In genomic region chr2:189673661-189674373, GRCh38 we compare ENCODE assay signal across 8 cellular contexts. TPM values are rescaled to one million over a fixed set of nuclear protein-coding genes. Genes with fewer than 3 reads are reported as not detected.
DNase-seq lines count a peak whose midpoint lies in the region; ATAC-seq and TF ChIP-seq lines count a peak whose summit lies in the region.

No MANE protein-coding gene starts in this region.

- peak overlapping the region; percentile 85 to 98 (median 92) for H3K27ac Mint-ChIP-seq in immature natural killer cell

- CTCF ChIA-PET in AG04449 (lab: Yijun Ruan, JAX): interaction anchor here (0.8 to 9.1 kb wide), 10 partner anchors 9 to 397 kb away, joined by 3 to 186 read pairs (median 6); partner anchors contain the start of genes ASNSD1 and OSGEPL1

- H3K4me3 ChIP-seq in AG04449 (ENCODE audit: low read depth, low read length): peak overlapping the region; percentile 77

- H3K9me3 Mint-ChIP-seq in immature natural killer cell: peaks cover 0 to 3% (median 0%) of the 10 kb centered on the region in 6 donors

- H3K27ac ChIP-seq in temporal lobe (ENCODE audit: low read depth, low read length): peak overlapping the region; percentile 95

- H3K27me3 Mint-ChIP-seq in immature natural killer cell (ENCODE audit: low read depth in 3 of 3): peaks cover 0 to 9% (median 8%) of the 10 kb centered on the region in 3 donors

- peaks cover 18 to 32% (median 25%) of the 10 kb centered on the region in 3 donors for H3K36me3 Mint-ChIP-seq in immature natural killer cell

- TF ChIP-seq CTCF in AG04449 (IDR thresholded peaks at IDR 0.05; ENCODE audit: insufficient read depth, low read length, missing control alignments): no peak

- POLR2A ChIA-PET in AG04449 (lab: Yijun Ruan, JAX): interaction anchor here (0.8 kb wide), 2 partner anchors 9 to 12 kb away, joined by 4 to 5 read pairs; no protein-coding TSS in a partner anchor

- ATAC-seq in HG02884 (IDR thresholded peaks at IDR 0.05; ENCODE audit: unreplicated experiment) (peak; percentile 20), GM19452 (IDR thresholded peaks at IDR 0.05; ENCODE audit: unreplicated experiment) (no peak), HG02571 (IDR thresholded peaks at IDR 0.05; ENCODE audit: unreplicated experiment) (no peak)

- DNase-seq in AG04449 (ENCODE audit: low read depth, low spot score): no peak
- DNase-seq in amniotic epithelial cell (ENCODE audit: low read depth): peak; percentile 41
- DNase-seq in immature natural killer cell: no peak
- DNase-seq in effector CD8-positive, alpha-beta T cell (lab: John Stamatoyannopoulos, UW): no peak

- H3K4me3 Mint-ChIP-seq in immature natural killer cell: peak overlapping the region; percentile 77 to 97 (median 84)

- peaks cover 36 to 38% of the 10 kb centered on the region in 2 donors for H3K4me1 Mint-ChIP-seq in immature natural killer cell

RNA-seq across cellular contexts. Expression of gene ANKAR, which starts 0.7 kb away (rescaled TPM):
- polyA plus RNA-seq in immature natural killer cell: 1 to 10 TPM; 5.7 to 9.2 (median 8.9) TPM
- total RNA-seq in temporal lobe: 29.5 TPM

RNA-seq across cellular contexts. Expression of gene ASNSD1, which starts 12.6 kb away (rescaled TPM):
- polyA plus RNA-seq in immature natural killer cell: 10 to 100 TPM; 32.1 to 46.1 (median 33.2) TPM
- total RNA-seq in temporal lobe: 91.0 TPM
